In the genomic region with DNA sequence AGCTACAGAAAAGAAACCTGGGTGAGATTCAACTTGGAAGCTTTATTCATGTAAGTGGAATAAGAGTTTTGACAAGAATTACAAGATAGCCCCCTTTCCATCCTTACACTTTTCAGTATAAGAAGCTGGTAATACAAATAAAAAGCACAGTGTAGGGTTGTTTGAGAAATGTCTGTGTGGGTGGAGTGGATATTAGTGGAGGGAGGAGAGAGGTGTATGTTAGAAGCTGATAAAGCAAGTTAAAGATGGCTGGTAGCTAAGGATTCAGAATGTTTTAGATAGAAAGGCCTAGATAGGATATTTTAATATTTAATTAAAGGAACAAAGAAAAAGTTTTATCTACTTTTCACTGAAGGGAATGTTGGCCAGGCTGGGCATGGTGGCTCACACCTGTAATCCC, we compare ENCODE assay signal across 10 cellular contexts. TPM values are rescaled to one million over a fixed set of nuclear protein-coding genes. Genes with fewer than 3 reads are reported as not detected.
DNase-seq lines count a peak whose midpoint lies in the region; ATAC-seq, FAIRE-seq and TF ChIP-seq lines count a peak whose summit lies in the region.
"Had no signal": no experiment of that assay in that cellular context is flagged by ENCODE, and none has a peak within 500 bp of the region (broad histone marks: within the 10 kb centered on the region; RNA-seq: fewer than 3 reads in every experiment).

No MANE protein-coding gene starts in this region.

- no peaks in the 10 kb centered on the region for H3K79me2 ChIP-seq in GM12878 (ENCODE audit: control insufficient read depth, insufficient read depth, low read length)

- SMC1A ChIA-PET in GM12878 (lab: Charles Lee; ENCODE audit: uncharacterized antibody, unreplicated experiment) = interaction anchor here (0.6 to 5.1 kb wide), 14 partner anchors 11 to 407 kb away, joined by 3 to 87 read pairs (median 4); partner anchors contain the start of gene CFAP54

- CTCF ChIA-PET in GM12878 (lab: Yijun Ruan, JAX) = interaction anchor here (0.8 to 4.9 kb wide), 8 partner anchors 12 to 440 kb away, joined by 3 to 70 read pairs (median 5); partner anchors contain the start of genes CDK17 and CFAP54

- TF ChIP-seq CTCF in GM12878 (IDR thresholded peaks at IDR 0.05 in 2 of 3, conservative IDR thresholded peaks at IDR 0.05 in 1 of 3; ENCODE audit: control insufficient read depth in 2 of 3, extremely low read depth in 1 of 3, insufficient read depth in 1 of 3, low read depth in 3 of 3, low read length in 3 of 3) = no peak
- TF ChIP-seq CTCF in neutrophil (IDR thresholded peaks at IDR 0.05) = no peak

- RAD21 ChIA-PET in GM12878 (lab: Charles Lee; ENCODE audit: unreplicated experiment) = interaction anchor here (0.7 to 4.9 kb wide), 14 partner anchors 10 to 107 kb away, joined by 3 to 57 read pairs (median 4); partner anchors contain the start of genes CDK17 and CFAP54

- no peaks in the 10 kb centered on the region for H3K27me3 ChIP-seq in GM12878 (replicated peaks in 1 of 2; ENCODE audit: control insufficient read depth in 2 of 2, insufficient read depth in 2 of 2, low read length in 1 of 2)
- no peaks in the 10 kb centered on the region for H3K27me3 ChIP-seq in neutrophil

- FAIRE-seq in GM12878 (lab: Jason Lieb, UNC) = no peak

- H3K9me3 ChIP-seq in GM12878 (replicated peaks; ENCODE audit: control insufficient read depth, insufficient read depth, low read length) (no peaks in the 10 kb centered on the region; the same call in 2 of the 3 replicates), neutrophil (no peaks in the 10 kb centered on the region)
- H3K9me3 ChIP-seq: thoracic aorta had no signal

- DNase-seq in GM12878 (ENCODE audit: low read depth, low spot score) = no peak
- no peak for DNase-seq in NCI-H82 (lab: John Stamatoyannopoulos, UW)
- no peak for DNase-seq in A172 (ENCODE audit: low spot score)
- no peak for DNase-seq in activated effector memory CD4-positive, alpha-beta T cell treated with anti-CD3 and anti-CD28 coated beads, Interleukin-2, amount 50 U/mL, for 16 hours
- DNase-seq: NCI-H526 treated with DMSO at 0.1 percent for 48 hours had no signal

- in situ Hi-C loops in GM12878 (cut with MboI) = no loop called here

- no peaks in the 10 kb centered on the region for H4K20me1 ChIP-seq in GM12878 (ENCODE audit: control insufficient read depth, insufficient read depth)

- H3K4me2 ChIP-seq in GM12878 (ENCODE audit: control insufficient read depth, insufficient read depth) = peak overlapping the region; percentile 52

- H3K27ac ChIP-seq in GM12878 (ENCODE audit: control insufficient read depth, insufficient read depth) (peak overlapping the region; percentile 62), neutrophil (peak overlapping the region; percentile 97)

- no TSS peak for BruUV-seq in GM12878 (replicated peaks; lab: Mats Ljungman, UMichigan)

- no peak overlapping the region for H3K9ac ChIP-seq in GM12878 (ENCODE audit: control insufficient read depth, insufficient read depth, low read length)

- no peak for TF ChIP-seq RAD21 in GM12878 (IDR thresholded peaks at IDR 0.05; ENCODE audit: insufficient read depth, low read depth, low read length)

- TF ChIP-seq EP300 in GM12878 (IDR thresholded peaks at IDR 0.05; ENCODE audit: borderline replicate concordance in 1 of 2, control insufficient read depth in 1 of 2, low read depth in 2 of 2, low read length in 2 of 2) = no peak

- peaks cover 30% of the 10 kb centered on the region for H3K4me1 ChIP-seq in GM12878 (ENCODE audit: control insufficient read depth, insufficient read depth, low read length)
- H3K4me1 ChIP-seq in neutrophil (ENCODE audit: control insufficient read depth in 1 of 2, insufficient read depth in 1 of 2, low read depth in 1 of 2, low read length in 1 of 2) = peaks cover 33 to 50% of the 10 kb centered on the region in 2 experiments

- no peak overlapping the region for H2AFZ ChIP-seq in GM12878 (ENCODE audit: control insufficient read depth, low read depth, low read length)

- intact Hi-C loops in GM12878 (cut with micrococcal nuclease; ENCODE audit: unreplicated experiment) = loop anchor here (1.0 to 5.0 kb wide), 3 partner anchors 13 to 101 kb away; no protein-coding TSS in a partner anchor

- H3K4me3 ChIP-seq in GM12878 = no peak overlapping the region
- peak overlapping the region in 1 of 2 experiments; percentile 48 for H3K4me3 ChIP-seq in neutrophil (ENCODE audit: low read depth in 1 of 2, low read length in 1 of 2)
- H3K4me3 ChIP-seq: thoracic aorta had no signal

- TF ChIP-seq POLR2A in GM18505 (IDR thresholded peaks at IDR 0.05; ENCODE audit: borderline replicate concordance, extremely low read depth, insufficient read depth, insufficient read length) (no peak), GM12878 (IDR thresholded peaks at IDR 0.05; ENCODE audit: low read depth, low read length) (no peak)

- ATAC-seq in GM18505 (IDR thresholded peaks at IDR 0.05; ENCODE audit: unreplicated experiment) = peak; percentile 7
- ATAC-seq in HG02938 (IDR thresholded peaks at IDR 0.05; ENCODE audit: unreplicated experiment) = peak; percentile 14
- ATAC-seq in GM12878 = peak; percentile 46
- no peak for ATAC-seq in GM21786 (IDR thresholded peaks at IDR 0.05; ENCODE audit: unreplicated experiment)

- POLR2A ChIA-PET in GM12878 (lab: Charles Lee) = interaction anchor here (0.7 to 1.7 kb wide), 7 partner anchors 12 to 306 kb away, joined by 3 to 7 read pairs (median 3); partner anchors contain the start of gene CFAP54

- H3K36me3 ChIP-seq in GM12878 (ENCODE audit: control insufficient read depth in 2 of 2, insufficient read depth in 2 of 2, low read length in 1 of 2) (no peaks in the 10 kb centered on the region), neutrophil (no peaks in the 10 kb centered on the region)
- H3K36me3 ChIP-seq: thoracic aorta had no signal

TF ChIP-seq in GM12878, 131 proteins besides CTCF, POLR2A, EP300 and RAD21 (continues in another document):
- TF ChIP-seq HDAC2 (IDR thresholded peaks at IDR 0.05) (no peak), CHD1 (IDR thresholded peaks at IDR 0.05; ENCODE audit: low read depth, low read length) (no peak), TCF7 (IDR thresholded peaks at IDR 0.05; ENCODE audit: borderline replicate concordance) (no peak), SMARCA5 (IDR thresholded peaks at IDR 0.05) (no peak), HDGF (IDR thresholded peaks at IDR 0.05) (no peak), CHD4 (IDR thresholded peaks at IDR 0.05) (no peak), ATF2 (IDR thresholded peaks at IDR 0.05; ENCODE audit: low read length) (no peak), ZNF274 (IDR thresholded peaks at IDR 0.05; ENCODE audit: insufficient read depth, insufficient read length) (no peak), ATF3 (IDR thresholded peaks at IDR 0.05; ENCODE audit: borderline replicate concordance, extremely low read depth, low read depth, low read length) (no peak), MLLT1 (IDR thresholded peaks at IDR 0.05) (no peak), NRF1 (conservative IDR thresholded peaks at IDR 0.05; ENCODE audit: low read depth, low read length) (no peak)
- TF ChIP-seq, protein P1, sequence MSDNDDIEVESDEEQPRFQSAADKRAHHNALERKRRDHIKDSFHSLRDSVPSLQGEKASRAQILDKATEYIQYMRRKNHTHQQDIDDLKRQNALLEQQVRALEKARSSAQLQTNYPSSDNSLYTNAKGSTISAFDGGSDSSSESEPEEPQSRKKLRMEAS (IDR thresholded peaks at IDR 0.05; ENCODE audit: low read depth, low read length) = no peak

RNA-seq across cellular contexts. Expression of gene CFAP54, which starts 12.5 kb away (rescaled TPM):
- total RNA-seq in GM12878 (2013; cell fraction: nucleolus; rRNA removed) = 2.5 and 2.9 TPM in 2 replicates
- total RNA-seq in GM12878 (2014; rRNA removed) = 0.45 and 0.54 TPM in 2 replicates
- 0.51 and 0.58 TPM in 2 replicates for total RNA-seq in GM12878 (2014; rRNA removed; fragmentation: Illumina TruSeq; extraction: Trizol)
- 0.56 and 1.2 TPM in 2 replicates for total RNA-seq in GM12878 (2021)
- polyA plus RNA-seq in GM12878 (2011; ENCODE audit: low read depth) = 0.21 TPM
- polyA plus RNA-seq in GM12878 (2011; rRNA removed) = 1.5 and 2.7 TPM in 2 replicates
- 0.25 and 0.74 TPM in 2 replicates for polyA plus RNA-seq in GM12878 (2011; cell fraction: cytosol; rRNA removed)
- polyA plus RNA-seq in GM12878 (2011; cell fraction: nucleus; rRNA removed) = 2.4 and 2.8 TPM in 2 replicates
- 0.53 and 1.00 TPM in 2 replicates for polyA plus RNA-seq in GM12878 (2012)
- 0.49 and 0.57 TPM in 2 replicates for polyA plus RNA-seq in GM12878 (2014; fragmentation: Illumina TruSeq; extraction: Trizol)
- polyA plus RNA-seq in GM12878 (2014; fragmentation: Nextera tagmentation; extraction: Ambion mirVana) = under 1 TPM; 0.19 to 0.55 TPM
- 0.36 and 0.47 TPM in 2 replicates for polyA plus RNA-seq in GM12878 (2014; rRNA removed)
- 1 to 10 TPM in 1 of 2 experiments, under 1 TPM in 1; 0.37 to 1.0 TPM for polyA plus RNA-seq in GM12878 (2016; fragmentation: Nextera tagmentation; extraction: Ambion mirVana)
- polyA minus RNA-seq in GM12878 (2011; rRNA and poly(A)+ RNA removed) = 2.7 TPM in 2 replicates
- polyA minus RNA-seq in GM12878 (2011; cell fraction: cytosol; rRNA and poly(A)+ RNA removed) = 0.53 and 2.0 TPM in 2 replicates
- polyA minus RNA-seq in GM12878 (2011; cell fraction: nucleus; rRNA and poly(A)+ RNA removed) = 4.7 and 7.2 TPM in 2 replicates
- total RNA-seq in A172 (2014; rRNA removed; shearing (Covaris generic)) = 0.96 and 4.9 TPM in 2 replicates
